8 cellular contexts compared by ENCODE assay signal in the genomic region with DNA sequence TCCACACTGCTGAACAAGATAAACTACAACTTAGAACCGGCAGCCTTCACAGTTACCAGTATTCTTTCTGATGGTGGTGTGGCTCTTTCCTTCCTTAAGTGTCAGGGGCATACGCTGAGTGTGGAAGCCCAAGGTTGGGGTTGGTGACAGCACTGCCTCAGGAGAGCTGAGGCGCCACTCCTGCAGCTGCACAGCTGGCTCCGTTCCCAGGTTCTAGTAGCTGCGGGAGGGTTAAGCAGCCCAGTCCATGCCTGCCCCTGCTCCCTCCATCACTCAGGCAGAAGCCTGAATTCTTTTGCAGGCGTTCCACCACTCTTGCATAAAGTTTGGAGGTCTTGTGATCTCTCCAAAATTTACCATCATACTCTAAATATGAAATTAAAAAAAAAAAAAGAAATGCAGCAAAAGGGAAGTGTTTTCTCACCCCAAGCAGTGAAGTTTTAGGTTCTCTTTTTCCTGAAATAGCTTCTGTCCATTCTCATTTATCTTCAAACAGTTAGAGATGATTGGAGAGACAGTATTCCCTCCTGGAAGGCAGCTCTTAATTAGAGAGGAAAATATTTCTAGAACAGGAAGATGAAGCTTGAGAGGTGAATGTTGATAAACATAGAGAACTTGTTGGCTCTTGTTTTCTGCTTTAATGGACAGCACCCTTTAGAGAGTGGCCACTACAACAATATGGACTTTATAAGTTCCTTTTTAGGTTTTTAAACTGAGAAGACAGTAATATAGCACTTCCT.
DNase-seq lines count a peak whose midpoint lies in the region; ATAC-seq and TF ChIP-seq lines count a peak whose summit lies in the region.

No MANE protein-coding gene starts in this region.

- H2BK5ac ChIP-seq in neuronal stem cell (ENCODE audit: low read length) = no peak overlapping the region

- H3K23ac ChIP-seq in neuronal stem cell (ENCODE audit: low read depth, low read length, poor library complexity) = no peak overlapping the region

- H4K91ac ChIP-seq in neuronal stem cell (ENCODE audit: low read depth, low read length, poor library complexity) = no peak overlapping the region

- intact Hi-C loops in vagina (cut with DNase I) = no loop called here

- H2AFZ ChIP-seq in neuronal stem cell (ENCODE audit: low read length) = no peak overlapping the region

- H2BK120ac ChIP-seq in neuronal stem cell (ENCODE audit: low read depth, low read length) = no peak overlapping the region

- H2AK5ac ChIP-seq in neuronal stem cell (ENCODE audit: low read depth, low read length) = no peak overlapping the region

- H3K9me3 ChIP-seq in mononuclear cell (ENCODE audit: low read depth, low read length) (no peaks in the 10 kb centered on the region), vagina (no peaks in the 10 kb centered on the region), neuronal stem cell (replicated peaks in 1 of 2; ENCODE audit: control insufficient read depth in 2 of 2, insufficient read depth in 1 of 2, low read depth in 1 of 2, low read length in 2 of 2) (no peaks in the 10 kb centered on the region)

- H3K4me1 ChIP-seq in mononuclear cell (ENCODE audit: insufficient read depth, low read length) (peaks cover 28% of the 10 kb centered on the region), vagina (peaks cover 8% of the 10 kb centered on the region), neuronal stem cell (ENCODE audit: control insufficient read depth in 2 of 2, insufficient read depth in 1 of 2, low read depth in 1 of 2, low read length in 2 of 2) (peaks cover 6 to 19% of the 10 kb centered on the region in 2 donors)

- TF ChIP-seq POLR2A in GM18505 (IDR thresholded peaks at IDR 0.05; ENCODE audit: borderline replicate concordance, extremely low read depth, insufficient read depth, insufficient read length) = no peak
- TF ChIP-seq POLR2A in vagina (IDR thresholded peaks at IDR 0.05) = no peak

- no CpG with 5 or more reads among the region's 6 CpGs for WGBS in neuronal stem cell (ENCODE audit: extremely low coverage in 2 of 2, insufficient read length in 2 of 2, insufficient replicate concordance in 1 of 2), 2 donors

- no peak overlapping the region for H3K4me2 ChIP-seq in neuronal stem cell (ENCODE audit: insufficient read depth, low read length, poor library complexity, severe bottlenecking)

- H3K27ac ChIP-seq in epithelial cell of prostate = peak overlapping the region; percentile 6
- H3K27ac ChIP-seq in vagina = peak overlapping the region; percentile 82
- H3K27ac ChIP-seq in neuronal stem cell (replicated peaks; ENCODE audit: low read length) = no peak overlapping the region

- H3K14ac ChIP-seq in neuronal stem cell (ENCODE audit: low read length) = no peak overlapping the region

- H3K36me3 ChIP-seq in vagina (no peaks in the 10 kb centered on the region), neuronal stem cell (replicated peaks in 1 of 2; ENCODE audit: control insufficient read depth in 2 of 2, insufficient read depth in 2 of 2, low read length in 2 of 2) (peaks cover 0 to under 1% of the 10 kb centered on the region in 2 donors)

- ATAC-seq in GM18505 (IDR thresholded peaks at IDR 0.05; ENCODE audit: unreplicated experiment) (peak; percentile 72), HG03025 (IDR thresholded peaks at IDR 0.05; ENCODE audit: low FRiP score, unreplicated experiment) (no peak)

- H3K79me1 ChIP-seq in neuronal stem cell (ENCODE audit: low read depth, low read length) = no peaks in the 10 kb centered on the region

- no peaks in the 10 kb centered on the region for H3K27me3 ChIP-seq in mononuclear cell (ENCODE audit: insufficient read depth, low read length)
- H3K27me3 ChIP-seq in vagina = no peaks in the 10 kb centered on the region
- no peaks in the 10 kb centered on the region for H3K27me3 ChIP-seq in neuronal stem cell (ENCODE audit: control insufficient read depth in 3 of 3, insufficient read depth in 3 of 3, low read depth in 1 of 3, low read length in 3 of 3)

- DNase-seq in M059J (ENCODE audit: low read depth) (peak; percentile 76), SHP77 (lab: John Stamatoyannopoulos, UW) (peak; percentile 75 to 81), epithelial cell of prostate (ENCODE audit: low read depth, low spot score) (no peak), vagina (ENCODE audit: extremely low spot score in 2 of 2) (no peak), neuronal stem cell (ENCODE audit: low spot score) (no peak)

- no peak overlapping the region for H3K9ac ChIP-seq in neuronal stem cell (ENCODE audit: low read depth, low read length, poor library complexity)

- H3K4ac ChIP-seq in neuronal stem cell (ENCODE audit: low read length) = no peak overlapping the region

- H3K18ac ChIP-seq in neuronal stem cell (ENCODE audit: low read length) = no peak overlapping the region

- H3K4me3 ChIP-seq in mononuclear cell (ENCODE audit: low read length) (peak overlapping the region; percentile 26), vagina (peak overlapping the region; percentile 41 to 43), neuronal stem cell (ENCODE audit: low read length in 2 of 2) (no peak overlapping the region)

- no peak overlapping the region for H2BK12ac ChIP-seq in neuronal stem cell (ENCODE audit: low read length)

- H2BK15ac ChIP-seq in neuronal stem cell (ENCODE audit: low read length) = no peak overlapping the region

- H4K8ac ChIP-seq in neuronal stem cell (ENCODE audit: low read depth, low read length) = no peak overlapping the region

- TF ChIP-seq CTCF in vagina (IDR thresholded peaks at IDR 0.05) = no peak

Comparison
In these comparisons a context has a peak if more than half of its experiments do, and no peak if none do; other contexts are left out.
1. DNase-seq: peak in M059J (single experiment) and SHP77 (2 of 2); none in epithelial cell of prostate (single experiment), vagina (0 of 2) and neuronal stem cell (single experiment).
2. H3K4me3 ChIP-seq: peak in mononuclear cell (single experiment) and vagina (2 of 2); none in neuronal stem cell (0 of 2).